Comparison of ENCODE assay signal across 18 cellular contexts in the genomic region with DNA sequence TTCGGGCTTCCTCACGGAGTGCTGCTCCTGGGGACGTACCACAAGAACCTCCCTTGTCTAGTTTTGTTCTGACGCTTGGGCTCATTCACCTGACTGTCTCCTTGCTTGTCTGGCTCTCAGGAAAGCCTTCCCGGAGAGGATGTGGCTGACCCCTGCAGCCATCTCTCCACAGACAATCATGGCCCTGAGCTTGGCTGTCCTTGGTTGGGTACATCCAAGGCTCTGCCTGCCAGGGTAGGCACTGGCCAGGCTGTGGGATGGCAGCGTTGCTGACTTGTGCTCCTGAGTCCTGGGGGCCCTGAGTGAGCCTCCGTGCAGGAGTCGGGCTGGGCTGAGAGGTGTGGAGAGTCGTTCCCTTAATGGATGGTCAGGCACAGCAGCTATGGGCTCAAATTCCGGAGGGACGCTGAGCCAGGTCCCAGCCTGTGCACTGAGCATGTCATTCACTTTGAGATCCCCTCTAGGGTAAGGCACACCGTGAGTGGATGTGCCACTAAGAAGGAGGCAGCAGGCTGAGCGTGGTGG. TPM values are rescaled to one million over a fixed set of nuclear protein-coding genes. Genes with fewer than 3 reads are reported as not detected.
DNase-seq lines count a peak whose midpoint lies in the region; ATAC-seq and TF ChIP-seq lines count a peak whose summit lies in the region.
"Had no signal": no experiment of that assay in that cellular context is flagged by ENCODE, and none has a peak within 500 bp of the region (broad histone marks: within the 10 kb centered on the region; RNA-seq: fewer than 3 reads in every experiment).

No MANE protein-coding gene starts in this region.

- H3K36me3 ChIP-seq in aorta (ENCODE audit: control insufficient read depth in 1 of 2, insufficient read depth in 2 of 2, low read length in 1 of 2) (no peaks in the 10 kb centered on the region), vagina (no peaks in the 10 kb centered on the region)
- H3K36me3 ChIP-seq: BE2C, MG63, neutrophil had no signal

- intact Hi-C loops in aorta (cut with DNase I), result no loop called here
- intact Hi-C loops in vagina (cut with DNase I), result no loop called here

- H3K27me3 Mint-ChIP-seq in activated T-cell treated with anti-CD3 and anti-CD28 coated beads, Interleukin-2, amount 50 U/mL, for 24 hours, result no peaks in the 10 kb centered on the region
- no peaks in the 10 kb centered on the region for H3K27me3 Mint-ChIP-seq in activated T-cell treated with anti-CD3 and anti-CD28 coated beads, Interleukin-2, amount 50 U/mL, for 4 hours (ENCODE audit: low read depth)
- H3K27me3 Mint-ChIP-seq in WTC11 (ENCODE audit: low read depth), result no peaks in the 10 kb centered on the region
- H3K27me3 Mint-ChIP-seq: type B pancreatic cell had no signal

- ATAC-seq in activated T-cell treated with anti-CD3 and anti-CD28 coated beads, Interleukin-2, amount 50 U/mL, for 4 hours, result no peak
- no peak for ATAC-seq in WTC11
- ATAC-seq in aorta (ENCODE audit: low FRiP score), result no peak
- ATAC-seq: left lung had no signal

- POLR2A ChIA-PET in WTC11 (lab: Charles Lee), result interaction anchor here (0.7 kb wide), 1 partner anchor 167 kb away, joined by 3 read pairs; no protein-coding TSS in a partner anchor

- H3K9me3 Mint-ChIP-seq in activated T-cell treated with anti-CD3 and anti-CD28 coated beads, Interleukin-2, amount 50 U/mL, for 24 hours, result no peaks in the 10 kb centered on the region
- H3K9me3 Mint-ChIP-seq in activated T-cell treated with anti-CD3 and anti-CD28 coated beads, Interleukin-2, amount 50 U/mL, for 4 hours, result no peaks in the 10 kb centered on the region
- H3K9me3 Mint-ChIP-seq in WTC11, result no peaks in the 10 kb centered on the region
- H3K9me3 Mint-ChIP-seq: type B pancreatic cell had no signal

- H3K36me3 Mint-ChIP-seq in activated T-cell treated with anti-CD3 and anti-CD28 coated beads, Interleukin-2, amount 50 U/mL, for 24 hours (ENCODE audit: low read depth), result peaks cover 17% of the 10 kb centered on the region
- H3K36me3 Mint-ChIP-seq in activated T-cell treated with anti-CD3 and anti-CD28 coated beads, Interleukin-2, amount 50 U/mL, for 4 hours (ENCODE audit: insufficient read depth), result peaks cover 5% of the 10 kb centered on the region
- H3K36me3 Mint-ChIP-seq in WTC11, result peaks cover 2% of the 10 kb centered on the region; the same call in 1 of the 2 replicates

- H3K27ac Mint-ChIP-seq in activated T-cell treated with anti-CD3 and anti-CD28 coated beads, Interleukin-2, amount 50 U/mL, for 24 hours, result peak overlapping the region; percentile 78
- H3K27ac Mint-ChIP-seq in WTC11, result peak overlapping the region; percentile 82
- H3K27ac Mint-ChIP-seq: type B pancreatic cell had no signal

- WGBS in aorta, 2 donors, result 93 to 94% methylated on average over 13 of the region's 13 CpGs

- H3K4me1 Mint-ChIP-seq in activated T-cell treated with anti-CD3 and anti-CD28 coated beads, Interleukin-2, amount 50 U/mL, for 24 hours (ENCODE audit: low read depth), result peaks cover 70% of the 10 kb centered on the region
- peaks cover 67% of the 10 kb centered on the region for H3K4me1 Mint-ChIP-seq in activated T-cell treated with anti-CD3 and anti-CD28 coated beads, Interleukin-2, amount 50 U/mL, for 4 hours (ENCODE audit: low read depth)
- H3K4me1 Mint-ChIP-seq in WTC11, result peaks cover 48% of the 10 kb centered on the region

- TF ChIP-seq CTCF in WTC11 (IDR thresholded peaks at IDR 0.05) (no peak), vagina (IDR thresholded peaks at IDR 0.05) (no peak)

- CTCF ChIA-PET in WTC11 (lab: Charles Lee), result interaction anchor here (1.0 to 1.3 kb wide), 3 partner anchors 31 to 77 kb away, joined by 3 to 5 read pairs (median 3); no protein-coding TSS in a partner anchor

- H3K27ac ChIP-seq in layer of hippocampus (ENCODE audit: low read depth, low read length) (peak overlapping the region; percentile 31), aorta (ENCODE audit: low read depth in 1 of 2, low read length in 2 of 2) (no peak overlapping the region), vagina (no peak overlapping the region)
- H3K27ac ChIP-seq: left lung, neutrophil, stomach had no signal

- H3K27me3 ChIP-seq in layer of hippocampus (ENCODE audit: control insufficient read depth, insufficient read depth, low read length) (no peaks in the 10 kb centered on the region), aorta (ENCODE audit: control insufficient read depth in 1 of 2, insufficient read depth in 2 of 2, low read length in 1 of 2) (no peaks in the 10 kb centered on the region), vagina (no peaks in the 10 kb centered on the region)
- H3K27me3 ChIP-seq: BE2C, left lung, MG63, neutrophil, stomach had no signal

- H3K4me1 ChIP-seq in aorta (ENCODE audit: control insufficient read depth in 1 of 2, insufficient read depth in 2 of 2, low read length in 2 of 2), result no peaks in the 10 kb centered on the region
- H3K4me1 ChIP-seq in vagina, result peaks cover 36% of the 10 kb centered on the region
- H3K4me1 ChIP-seq: BE2C had no signal

- no peak for DNase-seq in activated T-cell treated with anti-CD3 and anti-CD28 coated beads, Interleukin-2, amount 50 U/mL, for 24 hours
- no peak for DNase-seq in activated T-cell treated with anti-CD3 and anti-CD28 coated beads, Interleukin-2, amount 50 U/mL, for 4 hours
- no peak for DNase-seq in WTC11 (ENCODE audit: low spot score)
- DNase-seq in aorta, result peak; percentile 24 to 55
- no peak for DNase-seq in vagina (ENCODE audit: extremely low spot score in 2 of 2)
- DNase-seq in NCI-H2171 treated with DMSO at 0.1 percent for 48 hours (lab: John Stamatoyannopoulos, UW), result no peak
- no peak for DNase-seq in NCI-H1092 treated with DMSO at 0.1 percent for 48 hours (lab: John Stamatoyannopoulos, UW)
- DNase-seq: activated CD4-positive, alpha-beta T cell treated with anti-CD3 and anti-CD28 coated beads, Interleukin-2, amount 50 U/mL, for 4 hours; activated naive CD4-positive, alpha-beta T cell treated with Interleukin-2 at 50 U/mL for 16 hours; BE2C; left lung; MG63; NCI-H1436 treated with DMSO at 0.1 percent for 48 hours; stimulated activated CD4-positive, alpha-beta T cell treated with anti-CD3 and anti-CD28 coated beads, Interleukin-4, amount 100 ng/mL, for 24 hours; stomach had no signal

- H3K4me3 Mint-ChIP-seq in activated T-cell treated with anti-CD3 and anti-CD28 coated beads, Interleukin-2, amount 50 U/mL, for 24 hours, result no peak overlapping the region
- no peak overlapping the region for H3K4me3 Mint-ChIP-seq in activated T-cell treated with anti-CD3 and anti-CD28 coated beads, Interleukin-2, amount 50 U/mL, for 4 hours
- H3K4me3 Mint-ChIP-seq in WTC11, result no peak overlapping the region
- H3K4me3 Mint-ChIP-seq: type B pancreatic cell had no signal

- no peak for TF ChIP-seq POLR2A in vagina (IDR thresholded peaks at IDR 0.05)

- H3K9me3 ChIP-seq in aorta (ENCODE audit: control insufficient read depth, low read length) (no peaks in the 10 kb centered on the region), vagina (no peaks in the 10 kb centered on the region)
- H3K9me3 ChIP-seq: BE2C, left lung, MG63, neutrophil, stomach had no signal

- H3K4me3 ChIP-seq in aorta (ENCODE audit: low read length in 2 of 2), result no peak overlapping the region
- H3K4me3 ChIP-seq in vagina, result no peak overlapping the region
- H3K4me3 ChIP-seq: left lung, MG63, stomach had no signal

TF ChIP-seq in WTC11, 78 proteins besides CTCF, POLR2A, EP300 and RAD21 (continues in another document):
- no peak for TF ChIP-seq NR2C2 (CRISPR knock-in tag; IDR thresholded peaks at IDR 0.05)
- TF ChIP-seq, protein P1, sequence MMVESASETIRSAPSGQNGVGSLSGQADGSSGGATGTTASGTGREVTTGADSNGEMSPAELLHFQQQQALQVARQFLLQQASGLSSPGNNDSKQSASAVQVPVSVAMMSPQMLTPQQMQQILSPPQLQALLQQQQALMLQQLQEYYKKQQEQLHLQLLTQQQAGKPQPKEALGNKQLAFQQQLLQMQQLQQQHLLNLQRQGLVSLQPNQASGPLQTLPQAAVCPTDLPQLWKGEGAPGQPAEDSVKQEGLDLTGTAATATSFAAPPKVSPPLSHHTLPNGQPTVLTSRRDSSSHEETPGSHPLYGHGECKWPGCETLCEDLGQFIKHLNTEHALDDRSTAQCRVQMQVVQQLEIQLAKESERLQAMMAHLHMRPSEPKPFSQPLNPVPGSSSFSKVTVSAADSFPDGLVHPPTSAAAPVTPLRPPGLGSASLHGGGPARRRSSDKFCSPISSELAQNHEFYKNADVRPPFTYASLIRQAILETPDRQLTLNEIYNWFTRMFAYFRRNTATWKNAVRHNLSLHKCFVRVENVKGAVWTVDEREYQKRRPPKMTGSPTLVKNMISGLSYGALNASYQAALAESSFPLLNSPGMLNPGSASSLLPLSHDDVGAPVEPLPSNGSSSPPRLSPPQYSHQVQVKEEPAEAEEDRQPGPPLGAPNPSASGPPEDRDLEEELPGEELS (CRISPR knock-in tag; IDR thresholded peaks at IDR 0.05), result no peak
- TF ChIP-seq ZBTB21 (CRISPR knock-in tag; IDR thresholded peaks at IDR 0.05; ENCODE audit: borderline replicate concordance), result no peak
- no peak for TF ChIP-seq ATF1 (CRISPR knock-in tag; IDR thresholded peaks at IDR 0.05)
- TF ChIP-seq, protein P2, sequence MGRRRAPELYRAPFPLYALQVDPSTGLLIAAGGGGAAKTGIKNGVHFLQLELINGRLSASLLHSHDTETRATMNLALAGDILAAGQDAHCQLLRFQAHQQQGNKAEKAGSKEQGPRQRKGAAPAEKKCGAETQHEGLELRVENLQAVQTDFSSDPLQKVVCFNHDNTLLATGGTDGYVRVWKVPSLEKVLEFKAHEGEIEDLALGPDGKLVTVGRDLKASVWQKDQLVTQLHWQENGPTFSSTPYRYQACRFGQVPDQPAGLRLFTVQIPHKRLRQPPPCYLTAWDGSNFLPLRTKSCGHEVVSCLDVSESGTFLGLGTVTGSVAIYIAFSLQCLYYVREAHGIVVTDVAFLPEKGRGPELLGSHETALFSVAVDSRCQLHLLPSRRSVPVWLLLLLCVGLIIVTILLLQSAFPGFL (CRISPR knock-in tag; IDR thresholded peaks at IDR 0.05; ENCODE audit: borderline replicate concordance), result no peak
- TF ChIP-seq, protein P3, sequence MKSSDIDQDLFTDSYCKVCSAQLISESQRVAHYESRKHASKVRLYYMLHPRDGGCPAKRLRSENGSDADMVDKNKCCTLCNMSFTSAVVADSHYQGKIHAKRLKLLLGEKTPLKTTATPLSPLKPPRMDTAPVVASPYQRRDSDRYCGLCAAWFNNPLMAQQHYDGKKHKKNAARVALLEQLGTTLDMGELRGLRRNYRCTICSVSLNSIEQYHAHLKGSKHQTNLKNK (CRISPR knock-in tag; IDR thresholded peaks at IDR 0.05), result no peak

RNA-seq across cellular contexts. Expression of a gene that starts 32.8 kb away (rescaled TPM):
- 10 to 100 TPM; 58.2 to 63.1 (median 61.3) TPM for total RNA-seq in activated T-cell treated with anti-CD3 and anti-CD28 coated beads, Interleukin-2, amount 50 U/mL, for 4 hours
- 96.5 to 129 TPM (median 105 TPM) in 3 replicates for total RNA-seq in WTC11 (2021)
- total RNA-seq in aorta, result 100 to 1,000 TPM; 113 to 120 TPM
- polyA plus RNA-seq in aorta, result 10 to 100 TPM in 1 of 2 donors, 1 to 10 TPM in 1; 5.3 to 30.1 TPM
- 52.5 TPM for total RNA-seq in vagina

Comparison
In these comparisons a context has a peak if more than half of its experiments do, and no peak if none do; other contexts are left out.
1. DNase-seq: peak in aorta (2 of 2); none in activated T-cell treated with anti-CD3 and anti-CD28 coated beads, Interleukin-2, amount 50 U/mL, for 24 hours (single experiment), activated T-cell treated with anti-CD3 and anti-CD28 coated beads, Interleukin-2, amount 50 U/mL, for 4 hours (single experiment), WTC11 (single experiment), vagina (0 of 2), NCI-H2171 treated with DMSO at 0.1 percent for 48 hours (single experiment) and NCI-H1092 treated with DMSO at 0.1 percent for 48 hours (single experiment).